1 cellular context compared by ENCODE assay signal in the genomic region with DNA sequence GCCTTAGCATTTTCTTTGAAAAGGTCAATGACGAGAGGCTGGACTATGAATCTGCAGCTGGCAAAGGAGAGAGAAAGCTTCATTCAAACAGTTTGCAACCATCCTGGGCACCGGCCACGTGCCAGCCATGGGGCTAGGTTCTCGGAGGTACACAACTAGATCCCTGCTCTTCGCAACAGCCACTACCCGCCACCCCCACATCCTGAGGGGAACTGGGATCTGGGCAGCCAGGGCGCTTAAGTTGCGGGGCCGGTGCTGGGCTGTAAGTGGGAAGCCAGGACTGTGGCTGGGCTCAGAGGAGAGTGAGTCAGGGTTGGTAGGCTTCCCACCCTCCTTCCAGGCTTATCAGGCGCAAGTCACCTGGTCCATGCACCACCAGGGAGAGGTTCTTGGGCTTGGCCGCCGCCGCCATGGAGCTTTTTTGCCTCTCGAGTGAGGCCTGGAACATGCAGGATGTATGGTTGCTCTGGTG.
TF ChIP-seq lines count a peak whose summit lies in the region.

No MANE protein-coding gene starts in this region.

TF ChIP-seq in liver, 16 proteins besides CTCF, POLR2A, EP300 and RAD21 (continued from another document):
- TF ChIP-seq, protein P1, sequence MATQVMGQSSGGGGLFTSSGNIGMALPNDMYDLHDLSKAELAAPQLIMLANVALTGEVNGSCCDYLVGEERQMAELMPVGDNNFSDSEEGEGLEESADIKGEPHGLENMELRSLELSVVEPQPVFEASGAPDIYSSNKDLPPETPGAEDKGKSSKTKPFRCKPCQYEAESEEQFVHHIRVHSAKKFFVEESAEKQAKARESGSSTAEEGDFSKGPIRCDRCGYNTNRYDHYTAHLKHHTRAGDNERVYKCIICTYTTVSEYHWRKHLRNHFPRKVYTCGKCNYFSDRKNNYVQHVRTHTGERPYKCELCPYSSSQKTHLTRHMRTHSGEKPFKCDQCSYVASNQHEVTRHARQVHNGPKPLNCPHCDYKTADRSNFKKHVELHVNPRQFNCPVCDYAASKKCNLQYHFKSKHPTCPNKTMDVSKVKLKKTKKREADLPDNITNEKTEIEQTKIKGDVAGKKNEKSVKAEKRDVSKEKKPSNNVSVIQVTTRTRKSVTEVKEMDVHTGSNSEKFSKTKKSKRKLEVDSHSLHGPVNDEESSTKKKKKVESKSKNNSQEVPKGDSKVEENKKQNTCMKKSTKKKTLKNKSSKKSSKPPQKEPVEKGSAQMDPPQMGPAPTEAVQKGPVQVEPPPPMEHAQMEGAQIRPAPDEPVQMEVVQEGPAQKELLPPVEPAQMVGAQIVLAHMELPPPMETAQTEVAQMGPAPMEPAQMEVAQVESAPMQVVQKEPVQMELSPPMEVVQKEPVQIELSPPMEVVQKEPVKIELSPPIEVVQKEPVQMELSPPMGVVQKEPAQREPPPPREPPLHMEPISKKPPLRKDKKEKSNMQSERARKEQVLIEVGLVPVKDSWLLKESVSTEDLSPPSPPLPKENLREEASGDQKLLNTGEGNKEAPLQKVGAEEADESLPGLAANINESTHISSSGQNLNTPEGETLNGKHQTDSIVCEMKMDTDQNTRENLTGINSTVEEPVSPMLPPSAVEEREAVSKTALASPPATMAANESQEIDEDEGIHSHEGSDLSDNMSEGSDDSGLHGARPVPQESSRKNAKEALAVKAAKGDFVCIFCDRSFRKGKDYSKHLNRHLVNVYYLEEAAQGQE (IDR thresholded peaks at IDR 0.05): no peak
- no peak for TF ChIP-seq ATF3 (IDR thresholded peaks at IDR 0.05)
- TF ChIP-seq, protein P2, sequence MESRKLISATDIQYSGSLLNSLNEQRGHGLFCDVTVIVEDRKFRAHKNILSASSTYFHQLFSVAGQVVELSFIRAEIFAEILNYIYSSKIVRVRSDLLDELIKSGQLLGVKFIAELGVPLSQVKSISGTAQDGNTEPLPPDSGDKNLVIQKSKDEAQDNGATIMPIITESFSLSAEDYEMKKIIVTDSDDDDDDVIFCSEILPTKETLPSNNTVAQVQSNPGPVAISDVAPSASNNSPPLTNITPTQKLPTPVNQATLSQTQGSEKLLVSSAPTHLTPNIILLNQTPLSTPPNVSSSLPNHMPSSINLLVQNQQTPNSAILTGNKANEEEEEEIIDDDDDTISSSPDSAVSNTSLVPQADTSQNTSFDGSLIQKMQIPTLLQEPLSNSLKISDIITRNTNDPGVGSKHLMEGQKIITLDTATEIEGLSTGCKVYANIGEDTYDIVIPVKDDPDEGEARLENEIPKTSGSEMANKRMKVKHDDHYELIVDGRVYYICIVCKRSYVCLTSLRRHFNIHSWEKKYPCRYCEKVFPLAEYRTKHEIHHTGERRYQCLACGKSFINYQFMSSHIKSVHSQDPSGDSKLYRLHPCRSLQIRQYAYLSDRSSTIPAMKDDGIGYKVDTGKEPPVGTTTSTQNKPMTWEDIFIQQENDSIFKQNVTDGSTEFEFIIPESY (IDR thresholded peaks at IDR 0.05): no peak
- TF ChIP-seq SP1 (IDR thresholded peaks at IDR 0.05): no peak
- TF ChIP-seq EGR1 (IDR thresholded peaks at IDR 0.05; ENCODE audit: low read depth in 2 of 2): no peak
- peak in 1 of 2 donors; percentile 55 for TF ChIP-seq HNF4A (conservative IDR thresholded peaks at IDR 0.05)
- no peak for TF ChIP-seq RXRA (IDR thresholded peaks at IDR 0.05)
